ENCODE assay signal across 8 cellular contexts in the genomic region with DNA sequence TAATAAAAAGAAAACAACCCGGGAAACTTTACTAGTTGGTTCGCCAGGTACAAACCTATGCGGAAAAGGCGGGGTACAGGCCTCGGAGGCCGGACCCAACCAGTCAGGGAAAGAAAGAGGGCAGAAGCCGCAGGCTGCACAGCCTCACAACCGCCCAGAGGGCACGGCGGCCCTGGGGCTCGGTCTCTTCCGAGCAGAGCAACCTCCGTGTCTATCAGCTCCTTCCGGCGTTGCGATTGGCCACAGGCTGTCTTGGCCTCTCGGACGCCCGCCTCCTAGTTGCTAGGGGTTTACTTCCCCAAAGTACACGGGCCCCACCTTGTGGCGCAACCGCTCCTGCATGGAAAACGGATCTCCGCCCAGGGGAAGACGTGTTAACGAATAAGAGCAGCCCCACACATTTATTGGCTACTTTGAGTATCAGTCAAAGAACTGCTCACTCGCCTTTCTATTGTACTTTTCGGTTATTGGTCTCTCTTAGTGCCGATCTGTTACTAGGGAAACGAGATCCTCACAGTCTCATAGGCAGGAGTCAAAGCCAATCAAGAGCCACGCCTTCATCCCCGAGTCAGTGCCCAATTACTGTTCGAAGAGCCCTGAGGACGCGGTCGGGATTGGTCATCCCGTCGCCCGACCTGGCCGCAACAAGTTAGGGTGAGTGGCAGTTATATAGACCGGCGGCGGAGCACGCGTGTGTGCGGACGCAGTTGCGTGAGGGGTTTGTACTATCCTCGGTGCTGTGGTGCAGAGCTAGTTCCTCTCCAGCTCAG. TPM values are rescaled to one million over a fixed set of nuclear protein-coding genes. Genes with fewer than 3 reads are reported as not detected.
A peak's percentile ranks its signal among the peaks of the same experiment; 100 is the strongest.
DNase-seq lines count a peak whose midpoint lies in the region; ATAC-seq and TF ChIP-seq lines count a peak whose summit lies in the region.

A gene (plus strand): TSS at position 696 of the 770 bp plus-strand sequence. CDS start 14,667 bp downstream, outside the sequence.

- H3K4me2 ChIP-seq in DND-41 (ENCODE audit: insufficient read depth, low read length) (peak within 1 kb of the TSS; percentile 87), KMS-11 (peak within 1 kb of the TSS; percentile 65; the same call in 1 of the 2 replicates)

- H3K4me3 ChIP-seq in DND-41 (ENCODE audit: low read depth in 1 of 2, low read length in 2 of 2) (peak within 1 kb of the TSS; percentile 93 to 95), KMS-11 (IDR thresholded peaks at IDR 0.05; ENCODE audit: insufficient read depth, low read depth, low read length) (no peak within 1 kb of the TSS), Peyer's patch (peak within 1 kb of the TSS; percentile 70 to 91 (median 90)), esophagus (ENCODE audit: low read depth in 1 of 2, low read length in 2 of 2) (peak within 1 kb of the TSS; percentile 89 to 96), mucosa of stomach (ENCODE audit: low read length) (peak within 1 kb of the TSS; percentile 88)

- TF ChIP-seq CTCF in DND-41 (IDR thresholded peaks at IDR 0.05; ENCODE audit: borderline replicate concordance, extremely low read depth, low read length, poor library complexity, severe bottlenecking) (peak; percentile 60), KMS-11 (conservative IDR thresholded peaks at IDR 0.05; ENCODE audit: low read depth, low read length) (peak; percentile 38; the same call in 1 of the 2 replicates), Peyer's patch (IDR thresholded peaks at IDR 0.05) (peak; percentile 34 to 78 (median 54))

- DNase-seq in DND-41 (peak; percentile 100), Peyer's patch (peak; percentile 99 to 100 (median 99))
- DNase-seq in activated T-cell treated with anti-CD3 and anti-CD28 coated beads, Interleukin-2, amount 50 U/mL, for 48 hours: peak; percentile 98 to 99
- peak; percentile 95 to 98 for DNase-seq in stimulated activated CD8-positive, alpha-beta memory T cell treated with anti-CD3 and anti-CD28 coated beads, Interleukin-7, amount 100 ng/mL, for 1 hour (ENCODE audit: low read depth in 2 of 2)

- no peaks in the 10 kb centered on the region for H3K27me3 ChIP-seq in DND-41 (ENCODE audit: insufficient read depth, low read length, poor library complexity)
- H3K27me3 ChIP-seq in KMS-11 (ENCODE audit: insufficient read depth, low read depth): no peaks in the 10 kb centered on the region
- no peaks in the 10 kb centered on the region for H3K27me3 ChIP-seq in Peyer's patch
- no peaks in the 10 kb centered on the region for H3K27me3 ChIP-seq in esophagus (ENCODE audit: control insufficient read depth in 1 of 2, insufficient read depth in 2 of 2, low read length in 2 of 2)
- H3K27me3 ChIP-seq in mucosa of stomach (ENCODE audit: control insufficient read depth, insufficient read depth, low read length): no peaks in the 10 kb centered on the region

- H3K9me3 ChIP-seq in DND-41 (ENCODE audit: insufficient read depth, low read length, severe bottlenecking) (no peaks in the 10 kb centered on the region), Peyer's patch (no peaks in the 10 kb centered on the region), esophagus (ENCODE audit: control insufficient read depth in 2 of 2, insufficient read depth in 1 of 2, low read depth in 1 of 2, low read length in 1 of 2) (no peaks in the 10 kb centered on the region), mucosa of stomach (ENCODE audit: control insufficient read depth, low read length) (no peaks in the 10 kb centered on the region)

- H4K20me1 ChIP-seq in DND-41 (ENCODE audit: insufficient read depth, low read length) (peaks cover 42% of the 10 kb centered on the region), KMS-11 (ENCODE audit: insufficient read depth) (peaks cover 36% of the 10 kb centered on the region)

- TF ChIP-seq POLR2A in Peyer's patch (IDR thresholded peaks at IDR 0.05): peak; percentile 96 to 99

- H2AFZ ChIP-seq in DND-41 (ENCODE audit: low read depth, low read length) (peak within 1 kb of the TSS; percentile 95), KMS-11 (ENCODE audit: low read depth) (peak within 1 kb of the TSS; percentile 44)

- H3K4me1 ChIP-seq in DND-41 (ENCODE audit: insufficient read depth, low read length) (peaks cover 45% of the 10 kb centered on the region), KMS-11 (ENCODE audit: low read depth, poor library complexity, severe bottlenecking) (peaks cover 35% of the 10 kb centered on the region), Peyer's patch (peaks cover 0 to 35% (median 5%) of the 10 kb centered on the region in 4 donors), esophagus (ENCODE audit: control insufficient read depth in 2 of 2, insufficient read depth in 2 of 2, low read length in 1 of 2) (no peaks in the 10 kb centered on the region), mucosa of stomach (ENCODE audit: control insufficient read depth, insufficient read depth, low read length) (peaks cover 26% of the 10 kb centered on the region)

- ATAC-seq in DND-41 (ENCODE audit: insufficient read depth, low read depth): peak; percentile 83
- ATAC-seq in GM21737 (IDR thresholded peaks at IDR 0.05; ENCODE audit: unreplicated experiment): peak; percentile 78

- H3K36me3 ChIP-seq in DND-41 (ENCODE audit: insufficient read depth, low read length) (peaks cover 32% of the 10 kb centered on the region), KMS-11 (ENCODE audit: insufficient read depth) (0 out of 2 replicates have a peak, but pooled peaks cover 6% of the 10 kb centered on the region), Peyer's patch (no peaks in the 10 kb centered on the region), esophagus (ENCODE audit: control insufficient read depth in 2 of 2, insufficient read depth in 2 of 2, low read length in 1 of 2) (no peaks in the 10 kb centered on the region), mucosa of stomach (ENCODE audit: control insufficient read depth, insufficient read depth, low read length) (no peaks in the 10 kb centered on the region)

- peak within 1 kb of the TSS; percentile 98 for H3K9ac ChIP-seq in DND-41 (ENCODE audit: low read depth, low read length)
- H3K9ac ChIP-seq in KMS-11: peak within 1 kb of the TSS; percentile 93
- H3K9ac ChIP-seq in mucosa of stomach (ENCODE audit: low read length): peak within 1 kb of the TSS; percentile 98

- WGBS in esophagus, 2 donors: 0% methylated on average over 49 of the region's 49 CpGs

- H3K79me2 ChIP-seq in DND-41 (ENCODE audit: insufficient read depth, low read length): peaks cover 65% of the 10 kb centered on the region
- peaks cover 43% of the 10 kb centered on the region for H3K79me2 ChIP-seq in KMS-11 (ENCODE audit: insufficient read depth, low read depth)

- H3K27ac ChIP-seq in DND-41 (ENCODE audit: low read length) (peak within 1 kb of the TSS; percentile 96), KMS-11 (peak within 1 kb of the TSS; percentile 98), Peyer's patch (peak within 1 kb of the TSS; percentile 93 to 97 (median 97)), esophagus (ENCODE audit: low read depth in 2 of 2, low read length in 1 of 2) (peak within 1 kb of the TSS; percentile 97 to 99)

RNA-seq across cellular contexts. Expression of the gene that starts here (rescaled TPM):
- 10 to 100 TPM; 63.7 to 67.7 (median 65.8) TPM for total RNA-seq in Peyer's patch
- 10 to 100 TPM; 15.5 to 33.1 TPM for polyA plus RNA-seq in esophagus
